In genomic region chr7:2985866-2986265, GRCh38 we compare ENCODE assay signal across 29 cellular contexts. TPM values are rescaled to one million over a fixed set of nuclear protein-coding genes. Genes with fewer than 3 reads are reported as not detected.
A peak's percentile ranks its signal among the peaks of the same experiment; 100 is the strongest.
DNase-seq lines count a peak whose midpoint lies in the region; ATAC-seq and TF ChIP-seq lines count a peak whose summit lies in the region.
"Had no signal": no experiment of that assay in that cellular context is flagged by ENCODE, and none has a peak within 500 bp of the region (broad histone marks: within the 10 kb centered on the region; RNA-seq: fewer than 3 reads in every experiment).

No MANE protein-coding gene starts in this region.

- H3K4me3 ChIP-seq in upper lobe of right lung: no peak overlapping the region
- H3K4me3 ChIP-seq: gastroesophageal sphincter, right lobe of liver, spleen, stomach had no signal

- no peaks in the 10 kb centered on the region for H3K27me3 Mint-ChIP-seq in activated naive CD4-positive, alpha-beta T cell treated with anti-CD3 and anti-CD28 coated beads, Interleukin-2, amount 10 ng/mL, durations not matched to agents 7 days and 5 days
- H3K27me3 Mint-ChIP-seq in chondrocyte (ENCODE audit: low read depth): peaks cover 17% of the 10 kb centered on the region
- H3K27me3 Mint-ChIP-seq: progenitor cell of endocrine pancreas had no signal

- H3K36me3 Mint-ChIP-seq in activated naive CD4-positive, alpha-beta T cell treated with anti-CD3 and anti-CD28 coated beads, Interleukin-2, amount 50 U/mL, for 72 hours: peaks cover 20 to 61% of the 10 kb centered on the region in 2 donors
- peaks cover 66% of the 10 kb centered on the region for H3K36me3 Mint-ChIP-seq in activated naive CD4-positive, alpha-beta T cell treated with anti-CD3 and anti-CD28 coated beads, Interleukin-2, amount 10 ng/mL, durations not matched to agents 7 days and 5 days
- peaks cover 6% of the 10 kb centered on the region for H3K36me3 Mint-ChIP-seq in chondrocyte (ENCODE audit: low read depth)

- H3K27ac ChIP-seq in upper lobe of right lung: no peak overlapping the region
- H3K27ac ChIP-seq: brain microvascular endothelial cell, gastroesophageal sphincter, right lobe of liver, spleen, stomach had no signal

- ATAC-seq in activated naive CD4-positive, alpha-beta T cell treated with anti-CD3 and anti-CD28 coated beads, Interleukin-2, amount 50 U/mL, for 72 hours: no peak
- ATAC-seq in HG03175 (IDR thresholded peaks at IDR 0.05; ENCODE audit: unreplicated experiment): peak; percentile 51
- no peak for ATAC-seq in upper lobe of right lung
- ATAC-seq: activated CD8-positive, alpha-beta T cell treated with anti-CD3 and anti-CD28 coated beads, Interleukin-2, amount 10 ng/mL, durations not matched to agents 7 days and 5 days; gastroesophageal sphincter; left cardiac atrium had no signal

- CTCF ChIA-PET in activated naive CD4-positive, alpha-beta T cell treated with anti-CD3 and anti-CD28 coated beads, Interleukin-2, amount 10 ng/mL, durations not matched to agents 7 days and 5 days (lab: Charles Lee): no interaction called here

- intact Hi-C loops in upper lobe of right lung (cut with DNase I): no loop called here

- H3K27ac Mint-ChIP-seq in activated naive CD4-positive, alpha-beta T cell treated with anti-CD3 and anti-CD28 coated beads, Interleukin-2, amount 50 U/mL, for 72 hours: peak overlapping the region; percentile 72 to 85
- H3K27ac Mint-ChIP-seq in activated naive CD4-positive, alpha-beta T cell treated with anti-CD3 and anti-CD28 coated beads, Interleukin-2, amount 10 ng/mL, durations not matched to agents 7 days and 5 days: no peak overlapping the region
- no peak overlapping the region for H3K27ac Mint-ChIP-seq in chondrocyte (ENCODE audit: unreplicated experiment)
- H3K27ac Mint-ChIP-seq: activated CD8-positive, alpha-beta T cell treated with anti-CD3 and anti-CD28 coated beads, Interleukin-2, amount 10 ng/mL, durations not matched to agents 7 days and 5 days; progenitor cell of endocrine pancreas had no signal

- no peak overlapping the region for H3K4me3 Mint-ChIP-seq in activated naive CD4-positive, alpha-beta T cell treated with anti-CD3 and anti-CD28 coated beads, Interleukin-2, amount 10 ng/mL, durations not matched to agents 7 days and 5 days
- no peak overlapping the region for H3K4me3 Mint-ChIP-seq in chondrocyte (ENCODE audit: unreplicated experiment)
- H3K4me3 Mint-ChIP-seq: activated CD8-positive, alpha-beta T cell treated with anti-CD3 and anti-CD28 coated beads, Interleukin-2, amount 10 ng/mL, durations not matched to agents 7 days and 5 days had no signal

- peaks cover 59% of the 10 kb centered on the region for H3K4me1 Mint-ChIP-seq in activated naive CD4-positive, alpha-beta T cell treated with anti-CD3 and anti-CD28 coated beads, Interleukin-2, amount 10 ng/mL, durations not matched to agents 7 days and 5 days
- H3K4me1 Mint-ChIP-seq in chondrocyte (ENCODE audit: low read depth): no peaks in the 10 kb centered on the region

- H3K9me3 Mint-ChIP-seq in activated naive CD4-positive, alpha-beta T cell treated with anti-CD3 and anti-CD28 coated beads, Interleukin-2, amount 50 U/mL, for 72 hours: peaks cover 4 to 14% of the 10 kb centered on the region in 2 donors
- peaks cover 9% of the 10 kb centered on the region for H3K9me3 Mint-ChIP-seq in activated naive CD4-positive, alpha-beta T cell treated with anti-CD3 and anti-CD28 coated beads, Interleukin-2, amount 10 ng/mL, durations not matched to agents 7 days and 5 days
- peaks cover 13% of the 10 kb centered on the region for H3K9me3 Mint-ChIP-seq in chondrocyte (ENCODE audit: low read depth)

- no peaks in the 10 kb centered on the region for H3K4me1 ChIP-seq in upper lobe of right lung
- H3K4me1 ChIP-seq: gastroesophageal sphincter, right lobe of liver, stomach had no signal

- no peak for TF ChIP-seq CTCF in upper lobe of right lung (IDR thresholded peaks at IDR 0.05)
- no peak for TF ChIP-seq CTCF in chondrocyte (IDR thresholded peaks at IDR 0.05)

- H3K36me3 ChIP-seq in upper lobe of right lung: no peaks in the 10 kb centered on the region
- H3K36me3 ChIP-seq: brain microvascular endothelial cell, gastroesophageal sphincter, right lobe of liver, stomach had no signal

- no peaks in the 10 kb centered on the region for H3K9me3 ChIP-seq in upper lobe of right lung
- H3K9me3 ChIP-seq: right lobe of liver had no signal

- DNase-seq in activated naive CD4-positive, alpha-beta T cell treated with anti-CD3 and anti-CD28 coated beads, Interleukin-2, amount 50 U/mL, for 72 hours (ENCODE audit: low spot score in 2 of 2): no peak
- no peak for DNase-seq in activated naive CD4-positive, alpha-beta T cell treated with anti-CD3 and anti-CD28 coated beads, Interleukin-2, amount 10 ng/mL, durations not matched to agents 7 days and 5 days
- DNase-seq in germinal center (ENCODE audit: low spot score) (peak; percentile 26), upper lobe of right lung (peak; percentile 39), HuH-7.5 (ENCODE audit: low spot score) (no peak), chondrocyte (ENCODE audit: low spot score) (no peak), hepatic stellate cell (ENCODE audit: low spot score) (no peak)
- DNase-seq: ACHN; activated CD8-positive, alpha-beta T cell treated with anti-CD3 and anti-CD28 coated beads, Interleukin-2, amount 10 ng/mL, durations not matched to agents 7 days and 5 days; activated gamma-delta T cell; amygdala; brain microvascular endothelial cell; DMS153; effector CD8-positive, alpha-beta T cell; HCEC 1CT; hippocampal formation; left cardiac atrium; NCI-H1694; NCI-H446 treated with DMSO at 0.1 percent for 48 hours; NCI-H774; right lobe of liver; SHP77 treated with DMSO at 0.1 percent for 48 hours; spleen; stimulated activated CD8-positive, alpha-beta memory T cell treated with anti-CD3 and anti-CD28 coated beads, Interleukin-4, amount 100 ng/mL, for 48 hours; stomach; T-helper 2 cell had no signal

- H3K27me3 ChIP-seq in upper lobe of right lung: no peaks in the 10 kb centered on the region
- H3K27me3 ChIP-seq: brain microvascular endothelial cell, right lobe of liver had no signal

RNA-seq across cellular contexts. Expression of gene CARD11, which starts 57.8 kb away (rescaled TPM):
- total RNA-seq in activated naive CD4-positive, alpha-beta T cell treated with anti-CD3 and anti-CD28 coated beads, Interleukin-2, amount 50 U/mL, for 72 hours: 100 to 1,000 TPM in 1 of 2 donors, 10 to 100 TPM in 1; 83.3 to 131 TPM
- total RNA-seq in upper lobe of right lung (5.8 TPM), chondrocyte (0.39 to 1.8 TPM (median 1.7 TPM) in 3 replicates)

Comparison
In these comparisons a context has a peak if more than half of its experiments do, and no peak if none do; other contexts are left out.
1. H3K27ac Mint-ChIP-seq: peak in activated naive CD4-positive, alpha-beta T cell treated with anti-CD3 and anti-CD28 coated beads, Interleukin-2, amount 50 U/mL, for 72 hours (2 of 2); none in activated naive CD4-positive, alpha-beta T cell treated with anti-CD3 and anti-CD28 coated beads, Interleukin-2, amount 10 ng/mL, durations not matched to agents 7 days and 5 days (single experiment) and chondrocyte (single experiment).
2. DNase-seq: peak in germinal center (single experiment) and upper lobe of right lung (single experiment); none in activated naive CD4-positive, alpha-beta T cell treated with anti-CD3 and anti-CD28 coated beads, Interleukin-2, amount 50 U/mL, for 72 hours (0 of 2), activated naive CD4-positive, alpha-beta T cell treated with anti-CD3 and anti-CD28 coated beads, Interleukin-2, amount 10 ng/mL, durations not matched to agents 7 days and 5 days (single experiment), HuH-7.5 (single experiment), chondrocyte (single experiment) and hepatic stellate cell (single experiment).
3. RNA of gene CARD11, which starts 57.8 kb away (total RNA-seq): 83.3 to 131 TPM in activated naive CD4-positive, alpha-beta T cell treated with anti-CD3 and anti-CD28 coated beads, Interleukin-2, amount 50 U/mL, for 72 hours; 5.8 TPM in upper lobe of right lung (single experiment) and 0.39 to 1.8 TPM in chondrocyte; every median in the first group is over 10 times any median in the second.